In genomic region chr1:238485062-238485905, GRCh38 we compare ENCODE assay signal across 10 cellular contexts.
DNase-seq lines count a peak whose midpoint lies in the region; ATAC-seq and TF ChIP-seq lines count a peak whose summit lies in the region.
"Had no signal": no experiment of that assay in that cellular context is flagged by ENCODE, and none has a peak within 500 bp of the region (broad histone marks: within the 10 kb centered on the region; RNA-seq: fewer than 3 reads in every experiment).

No MANE protein-coding gene starts in this region.

- peak overlapping the region in 1 of 2 experiments; percentile 78 for H3K18ac ChIP-seq in mesenchymal stem cell (ENCODE audit: low read depth in 1 of 2, low read length in 2 of 2)

- WGBS in mesenchymal stem cell: 91% methylated on average over 13 of the region's 14 CpGs

- no peak overlapping the region for H2AFZ ChIP-seq in mesenchymal stem cell (ENCODE audit: low read depth, low read length)

- peak overlapping the region in 1 of 2 experiments; percentile 73 for H2BK12ac ChIP-seq in mesenchymal stem cell (ENCODE audit: low read length in 2 of 2)

- H3K27ac ChIP-seq in mesenchymal stem cell (ENCODE audit: low read length, poor library complexity, severe bottlenecking): peak overlapping the region; percentile 98
- H3K27ac ChIP-seq: cardiac muscle cell had no signal

- peak overlapping the region; percentile 82 for H3K9ac ChIP-seq in mesenchymal stem cell (ENCODE audit: low read length)

- H2BK120ac ChIP-seq in mesenchymal stem cell (ENCODE audit: low read depth, low read length): no peak overlapping the region

- in situ Hi-C loops in T47D (cut with HindIII; ENCODE audit: low pct_unique_long_range_greater_than_20kb, low sequenced_read_pairs): no loop called here

- H3K4ac ChIP-seq in mesenchymal stem cell (ENCODE audit: low read depth in 1 of 2, low read length in 2 of 2): peak overlapping the region in 1 of 2 experiments; percentile 15

- peak overlapping the region; percentile 100 for H2AK5ac ChIP-seq in mesenchymal stem cell (ENCODE audit: low read length, severe bottlenecking)

- H3K4me3 ChIP-seq in AG10803 (ENCODE audit: low read length): peak overlapping the region; percentile 26
- peak overlapping the region; percentile 68 to 75 for H3K4me3 ChIP-seq in mesenchymal stem cell (ENCODE audit: insufficient read depth in 1 of 2, low read depth in 1 of 2, low read length in 2 of 2)
- H3K4me3 ChIP-seq: cardiac muscle cell had no signal

- H3K36me3 ChIP-seq in mesenchymal stem cell (ENCODE audit: control insufficient read depth in 1 of 2, insufficient read depth in 2 of 2, low read depth in 1 of 2, low read length in 2 of 2): peaks cover 0 to 8% of the 10 kb centered on the region in 2 experiments
- H3K36me3 ChIP-seq: cardiac muscle cell had no signal

- DNase-seq in AG10803 (ENCODE audit: low read depth): peak; percentile 48
- peak; percentile 74 for DNase-seq in NCI-H146 (lab: John Stamatoyannopoulos, UW)
- peak; percentile 52 to 89 for DNase-seq in T47D (ENCODE audit: low read depth in 1 of 2, low spot score in 1 of 2)
- peak; percentile 34 for DNase-seq in mesenchymal stem cell
- no peak for DNase-seq in COLO829 (ENCODE audit: low spot score)
- no peak for DNase-seq in GM19240 (ENCODE audit: insufficient read length, low spot score)
- no peak for DNase-seq in C1 segment of cervical spinal cord (lab: John Stamatoyannopoulos, UW)
- DNase-seq: CD8-positive, alpha-beta T cell had no signal

- H3K27me3 ChIP-seq in mesenchymal stem cell (ENCODE audit: control insufficient read depth in 1 of 2, insufficient read depth in 1 of 2, low read length in 2 of 2): no peaks in the 10 kb centered on the region
- H3K27me3 ChIP-seq: cardiac muscle cell had no signal

- H3K79me1 ChIP-seq in mesenchymal stem cell (replicated peaks; ENCODE audit: low read length, poor library complexity, severe bottlenecking): peaks cover 2% of the 10 kb centered on the region

- no peak for ATAC-seq in HG02678 (IDR thresholded peaks at IDR 0.05; ENCODE audit: unreplicated experiment)
- ATAC-seq: CD8-positive, alpha-beta T cell had no signal

- no peak overlapping the region for H2BK15ac ChIP-seq in mesenchymal stem cell (ENCODE audit: low read depth, poor library complexity, severe bottlenecking)

- TF ChIP-seq CTCF in AG10803 (conservative IDR thresholded peaks at IDR 0.05; ENCODE audit: low read length): no peak

- peaks cover 4% of the 10 kb centered on the region for H3K4me1 ChIP-seq in mesenchymal stem cell (ENCODE audit: control insufficient read depth, insufficient read depth, low read depth, low read length)

- H3K9me3 ChIP-seq in mesenchymal stem cell (ENCODE audit: control insufficient read depth, low read length): peaks cover 2% of the 10 kb centered on the region

- H3K23ac ChIP-seq in mesenchymal stem cell (ENCODE audit: low read length in 2 of 2): no peak overlapping the region

- H3K14ac ChIP-seq in mesenchymal stem cell (ENCODE audit: low read length in 2 of 2): no peak overlapping the region

- peak overlapping the region; percentile 65 for H3K4me2 ChIP-seq in mesenchymal stem cell (ENCODE audit: low read length, poor library complexity, severe bottlenecking)

- no peak overlapping the region for H4K91ac ChIP-seq in mesenchymal stem cell (ENCODE audit: low read length)

- peak overlapping the region; percentile 7 for H4K8ac ChIP-seq in mesenchymal stem cell (ENCODE audit: low read length)

- peak overlapping the region; percentile 87 for H2BK5ac ChIP-seq in mesenchymal stem cell (ENCODE audit: low read depth, low read length, poor library complexity, severe bottlenecking)

Comparison
In these comparisons a context has a peak if more than half of its experiments do, and no peak if none do; other contexts are left out.
1. DNase-seq: peak in AG10803 (single experiment), NCI-H146 (single experiment), T47D (2 of 2) and mesenchymal stem cell (single experiment); none in COLO829 (single experiment), GM19240 (single experiment) and C1 segment of cervical spinal cord (0 of 14).